7 cellular contexts compared by ENCODE assay signal in genomic region chr12:53220857-53221202, GRCh38. TPM values are rescaled to one million over a fixed set of nuclear protein-coding genes. Genes with fewer than 3 reads are reported as not detected.
DNase-seq lines count a peak whose midpoint lies in the region; ATAC-seq and TF ChIP-seq lines count a peak whose summit lies in the region.

No MANE protein-coding gene starts in this region.

- TF ChIP-seq CTCF in WERI-Rb-1 (IDR thresholded peaks at IDR 0.05; ENCODE audit: low read depth, low read length) (no peak), breast epithelium (IDR thresholded peaks at IDR 0.05) (no peak)

- H3K9me3 ChIP-seq in WERI-Rb-1 (ENCODE audit: severe bottlenecking) (no peaks in the 10 kb centered on the region), breast epithelium (no peaks in the 10 kb centered on the region), skeletal muscle satellite cell (replicated peaks; ENCODE audit: low read length) (no peaks in the 10 kb centered on the region)

- intact Hi-C loops in breast epithelium (cut with DNase I; ENCODE audit: low total_unique reads), result no loop called here

- no peaks in the 10 kb centered on the region for H3K27me3 ChIP-seq in WERI-Rb-1 (ENCODE audit: insufficient read depth, low read depth, severe bottlenecking)
- H3K27me3 ChIP-seq in breast epithelium, result no peaks in the 10 kb centered on the region
- no peaks in the 10 kb centered on the region for H3K27me3 ChIP-seq in skeletal muscle satellite cell (ENCODE audit: control insufficient read depth, insufficient read depth, low read length)

- H3K4me1 ChIP-seq in breast epithelium, result peaks cover 30 to 59% of the 10 kb centered on the region in 2 donors
- H3K4me1 ChIP-seq in skeletal muscle satellite cell (ENCODE audit: control insufficient read depth, insufficient read depth, low read length), result peaks cover 52% of the 10 kb centered on the region

- TF ChIP-seq POLR2A in GM18505 (IDR thresholded peaks at IDR 0.05; ENCODE audit: borderline replicate concordance, extremely low read depth, insufficient read depth, insufficient read length) (no peak), breast epithelium (IDR thresholded peaks at IDR 0.05) (no peak)

- H3K4me2 ChIP-seq in skeletal muscle satellite cell (ENCODE audit: low read length), result peak overlapping the region; percentile 92

- H3K4me3 ChIP-seq in WERI-Rb-1 (ENCODE audit: low read depth, low read length) (peak overlapping the region; percentile 59), breast epithelium (peak overlapping the region; percentile 58 to 77 (median 77)), skeletal muscle satellite cell (ENCODE audit: low read length) (peak overlapping the region; percentile 88)

- H3K27ac ChIP-seq in WERI-Rb-1, result peak overlapping the region; percentile 80
- peak overlapping the region; percentile 99 to 100 for H3K27ac ChIP-seq in breast epithelium

- H3K36me3 ChIP-seq in WERI-Rb-1 (no peaks in the 10 kb centered on the region), breast epithelium (no peaks in the 10 kb centered on the region), skeletal muscle satellite cell (ENCODE audit: insufficient read depth, low read length) (peaks cover 4% of the 10 kb centered on the region)

- peak overlapping the region; percentile 84 for H3K9ac ChIP-seq in skeletal muscle satellite cell (ENCODE audit: low read depth, low read length)

- DNase-seq in NCI-H2196 (lab: John Stamatoyannopoulos, UW; ENCODE audit: unreplicated experiment), result peak; percentile 97
- peak; percentile 92 for DNase-seq in WERI-Rb-1
- peak; percentile 89 to 93 for DNase-seq in breast epithelium (ENCODE audit: low spot score in 2 of 2)
- DNase-seq in iPS-NIHi11 (ENCODE audit: low spot score), result peak; percentile 87

- ATAC-seq in GM18505 (IDR thresholded peaks at IDR 0.05; ENCODE audit: unreplicated experiment), result peak; percentile 46
- ATAC-seq in HG02938 (IDR thresholded peaks at IDR 0.05; ENCODE audit: unreplicated experiment), result peak; percentile 50

RNA-seq across cellular contexts. Expression of gene RARG, which starts 11.2 kb away (rescaled TPM):
- total RNA-seq in breast epithelium, result 10 to 100 TPM; 12.2 to 39.8 (median 23.3) TPM
- total RNA-seq in skeletal muscle satellite cell (2012; rRNA removed), result 17.7 and 21.8 TPM in 2 replicates

RNA-seq across cellular contexts. Expression of gene ITGB7, which starts 13.8 kb away (rescaled TPM):
- 1 to 10 TPM; 1.1 to 2.9 (median 2.9) TPM for total RNA-seq in breast epithelium
- under 0.01 and 1.5 TPM in 2 replicates for total RNA-seq in skeletal muscle satellite cell (2012; rRNA removed)

RNA-seq across cellular contexts. Expression of gene CSAD, which starts 40.1 kb away (rescaled TPM):
- 10 to 100 TPM; 60.2 to 74.1 (median 68.8) TPM for total RNA-seq in breast epithelium
- total RNA-seq in skeletal muscle satellite cell (2012; rRNA removed), result 5.8 and 8.5 TPM in 2 replicates

RNA-seq across cellular contexts. Expression of gene ZNF740, which starts 40.3 kb away (rescaled TPM):
- 10 to 100 TPM; 17.9 to 22.0 (median 19.3) TPM for total RNA-seq in breast epithelium
- 7.6 and 9.2 TPM in 2 replicates for total RNA-seq in skeletal muscle satellite cell (2012; rRNA removed)

RNA-seq across cellular contexts. Expression of gene ESPL1, which starts 47.3 kb away (rescaled TPM):
- 1 to 10 TPM in 2 of 3 donors, under 1 TPM in 1; 0.33 to 1.3 (median 1.2) TPM for total RNA-seq in breast epithelium
- 6.3 and 7.0 TPM in 2 replicates for total RNA-seq in skeletal muscle satellite cell (2012; rRNA removed)

Comparison
In these comparisons a context has a peak if more than half of its experiments do, and no peak if none do; other contexts are left out.
1. Peak in every context shown above with its lines: DNase-seq, ATAC-seq, H3K4me3 ChIP-seq and H3K27ac ChIP-seq.